In the genomic region with DNA sequence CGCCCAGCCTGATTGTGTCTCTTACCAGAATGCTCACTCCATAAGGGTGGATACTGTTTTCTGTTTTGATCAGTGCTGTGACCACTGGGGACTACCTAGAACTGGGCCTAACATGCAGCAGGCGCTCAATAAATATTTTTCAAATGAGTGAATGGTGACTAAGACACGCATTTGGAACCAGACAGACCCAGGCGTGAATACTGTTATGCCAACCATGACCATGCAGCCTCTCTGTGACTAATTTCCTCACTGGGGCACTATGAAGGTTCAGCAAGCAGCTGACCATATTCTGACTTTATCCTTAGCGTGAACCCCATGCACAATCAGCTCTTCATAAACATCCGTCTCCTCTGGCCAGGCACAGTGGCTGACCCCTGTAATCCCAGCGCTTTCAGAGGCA, we compare ENCODE assay signal across 1 cellular context.
A peak's percentile ranks its signal among the peaks of the same experiment; 100 is the strongest.
TF ChIP-seq lines count a peak whose summit lies in the region.

No MANE protein-coding gene starts in this region.

TF ChIP-seq in SK-N-SH, 30 proteins besides CTCF, POLR2A, EP300 and RAD21 (continued from another document):
- TF ChIP-seq, protein P1, sequence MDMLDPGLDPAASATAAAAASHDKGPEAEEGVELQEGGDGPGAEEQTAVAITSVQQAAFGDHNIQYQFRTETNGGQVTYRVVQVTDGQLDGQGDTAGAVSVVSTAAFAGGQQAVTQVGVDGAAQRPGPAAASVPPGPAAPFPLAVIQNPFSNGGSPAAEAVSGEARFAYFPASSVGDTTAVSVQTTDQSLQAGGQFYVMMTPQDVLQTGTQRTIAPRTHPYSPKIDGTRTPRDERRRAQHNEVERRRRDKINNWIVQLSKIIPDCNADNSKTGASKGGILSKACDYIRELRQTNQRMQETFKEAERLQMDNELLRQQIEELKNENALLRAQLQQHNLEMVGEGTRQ (IDR thresholded peaks at IDR 0.05; ENCODE audit: borderline replicate concordance, low read depth, low read length): no peak
- TF ChIP-seq MXI1 (IDR thresholded peaks at IDR 0.05; ENCODE audit: low read depth, low read length) (no peak), FOXM1 (IDR thresholded peaks at IDR 0.05; ENCODE audit: low read depth) (no peak), YY1 (IDR thresholded peaks at IDR 0.05; ENCODE audit: low read depth) (no peak), NRF1 (IDR thresholded peaks at IDR 0.05; ENCODE audit: low read depth, low read length) (no peak), TAF1 (IDR thresholded peaks at IDR 0.05; ENCODE audit: borderline replicate concordance, low read depth, low read length) (no peak), EZH2phosphoT487 (IDR thresholded peaks at IDR 0.05; ENCODE audit: borderline replicate concordance, low read depth) (no peak), RCOR1 (IDR thresholded peaks at IDR 0.05; ENCODE audit: low read length) (no peak), TEAD4 (IDR thresholded peaks at IDR 0.05; ENCODE audit: borderline replicate concordance, insufficient read depth) (no peak), GABPA (IDR thresholded peaks at IDR 0.05; ENCODE audit: low read depth) (no peak), RXRA (IDR thresholded peaks at IDR 0.05; ENCODE audit: borderline replicate concordance, low read depth) (peak; percentile 92), TCF12 (IDR thresholded peaks at IDR 0.05) (peak; percentile 79), RFX5 (IDR thresholded peaks at IDR 0.05; ENCODE audit: low read length) (no peak), ELF1 (IDR thresholded peaks at IDR 0.05) (no peak), MEF2A (IDR thresholded peaks at IDR 0.05; ENCODE audit: borderline replicate concordance, low read depth) (no peak), GATA2 (CRISPR knock-in tag; IDR thresholded peaks at IDR 0.05) (no peak), CHD2 (IDR thresholded peaks at IDR 0.05; ENCODE audit: low read length, partially characterized antibody) (no peak)
- TF ChIP-seq, protein P2, sequence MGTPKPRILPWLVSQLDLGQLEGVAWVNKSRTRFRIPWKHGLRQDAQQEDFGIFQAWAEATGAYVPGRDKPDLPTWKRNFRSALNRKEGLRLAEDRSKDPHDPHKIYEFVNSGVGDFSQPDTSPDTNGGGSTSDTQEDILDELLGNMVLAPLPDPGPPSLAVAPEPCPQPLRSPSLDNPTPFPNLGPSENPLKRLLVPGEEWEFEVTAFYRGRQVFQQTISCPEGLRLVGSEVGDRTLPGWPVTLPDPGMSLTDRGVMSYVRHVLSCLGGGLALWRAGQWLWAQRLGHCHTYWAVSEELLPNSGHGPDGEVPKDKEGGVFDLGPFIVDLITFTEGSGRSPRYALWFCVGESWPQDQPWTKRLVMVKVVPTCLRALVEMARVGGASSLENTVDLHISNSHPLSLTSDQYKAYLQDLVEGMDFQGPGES (IDR thresholded peaks at IDR 0.05; ENCODE audit: low read depth, low read length): no peak
- TF ChIP-seq, protein P3, sequence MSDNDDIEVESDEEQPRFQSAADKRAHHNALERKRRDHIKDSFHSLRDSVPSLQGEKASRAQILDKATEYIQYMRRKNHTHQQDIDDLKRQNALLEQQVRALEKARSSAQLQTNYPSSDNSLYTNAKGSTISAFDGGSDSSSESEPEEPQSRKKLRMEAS (IDR thresholded peaks at IDR 0.05; ENCODE audit: low read depth): peak; percentile 64
- TF ChIP-seq, protein P4, sequence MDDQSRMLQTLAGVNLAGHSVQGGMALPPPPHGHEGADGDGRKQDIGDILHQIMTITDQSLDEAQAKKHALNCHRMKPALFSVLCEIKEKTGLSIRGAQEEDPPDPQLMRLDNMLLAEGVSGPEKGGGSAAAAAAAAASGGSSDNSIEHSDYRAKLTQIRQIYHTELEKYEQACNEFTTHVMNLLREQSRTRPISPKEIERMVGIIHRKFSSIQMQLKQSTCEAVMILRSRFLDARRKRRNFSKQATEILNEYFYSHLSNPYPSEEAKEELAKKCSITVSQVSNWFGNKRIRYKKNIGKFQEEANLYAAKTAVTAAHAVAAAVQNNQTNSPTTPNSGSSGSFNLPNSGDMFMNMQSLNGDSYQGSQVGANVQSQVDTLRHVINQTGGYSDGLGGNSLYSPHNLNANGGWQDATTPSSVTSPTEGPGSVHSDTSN (IDR thresholded peaks at IDR 0.05): peak; percentile 49
- TF ChIP-seq, protein P5, sequence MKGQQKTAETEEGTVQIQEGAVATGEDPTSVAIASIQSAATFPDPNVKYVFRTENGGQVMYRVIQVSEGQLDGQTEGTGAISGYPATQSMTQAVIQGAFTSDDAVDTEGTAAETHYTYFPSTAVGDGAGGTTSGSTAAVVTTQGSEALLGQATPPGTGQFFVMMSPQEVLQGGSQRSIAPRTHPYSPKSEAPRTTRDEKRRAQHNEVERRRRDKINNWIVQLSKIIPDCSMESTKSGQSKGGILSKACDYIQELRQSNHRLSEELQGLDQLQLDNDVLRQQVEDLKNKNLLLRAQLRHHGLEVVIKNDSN (IDR thresholded peaks at IDR 0.05; ENCODE audit: borderline replicate concordance, low read depth): no peak
- TF ChIP-seq, protein P6, sequence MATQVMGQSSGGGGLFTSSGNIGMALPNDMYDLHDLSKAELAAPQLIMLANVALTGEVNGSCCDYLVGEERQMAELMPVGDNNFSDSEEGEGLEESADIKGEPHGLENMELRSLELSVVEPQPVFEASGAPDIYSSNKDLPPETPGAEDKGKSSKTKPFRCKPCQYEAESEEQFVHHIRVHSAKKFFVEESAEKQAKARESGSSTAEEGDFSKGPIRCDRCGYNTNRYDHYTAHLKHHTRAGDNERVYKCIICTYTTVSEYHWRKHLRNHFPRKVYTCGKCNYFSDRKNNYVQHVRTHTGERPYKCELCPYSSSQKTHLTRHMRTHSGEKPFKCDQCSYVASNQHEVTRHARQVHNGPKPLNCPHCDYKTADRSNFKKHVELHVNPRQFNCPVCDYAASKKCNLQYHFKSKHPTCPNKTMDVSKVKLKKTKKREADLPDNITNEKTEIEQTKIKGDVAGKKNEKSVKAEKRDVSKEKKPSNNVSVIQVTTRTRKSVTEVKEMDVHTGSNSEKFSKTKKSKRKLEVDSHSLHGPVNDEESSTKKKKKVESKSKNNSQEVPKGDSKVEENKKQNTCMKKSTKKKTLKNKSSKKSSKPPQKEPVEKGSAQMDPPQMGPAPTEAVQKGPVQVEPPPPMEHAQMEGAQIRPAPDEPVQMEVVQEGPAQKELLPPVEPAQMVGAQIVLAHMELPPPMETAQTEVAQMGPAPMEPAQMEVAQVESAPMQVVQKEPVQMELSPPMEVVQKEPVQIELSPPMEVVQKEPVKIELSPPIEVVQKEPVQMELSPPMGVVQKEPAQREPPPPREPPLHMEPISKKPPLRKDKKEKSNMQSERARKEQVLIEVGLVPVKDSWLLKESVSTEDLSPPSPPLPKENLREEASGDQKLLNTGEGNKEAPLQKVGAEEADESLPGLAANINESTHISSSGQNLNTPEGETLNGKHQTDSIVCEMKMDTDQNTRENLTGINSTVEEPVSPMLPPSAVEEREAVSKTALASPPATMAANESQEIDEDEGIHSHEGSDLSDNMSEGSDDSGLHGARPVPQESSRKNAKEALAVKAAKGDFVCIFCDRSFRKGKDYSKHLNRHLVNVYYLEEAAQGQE (IDR thresholded peaks at IDR 0.05; ENCODE audit: low read depth, low read length): no peak
- TF ChIP-seq, protein P7, sequence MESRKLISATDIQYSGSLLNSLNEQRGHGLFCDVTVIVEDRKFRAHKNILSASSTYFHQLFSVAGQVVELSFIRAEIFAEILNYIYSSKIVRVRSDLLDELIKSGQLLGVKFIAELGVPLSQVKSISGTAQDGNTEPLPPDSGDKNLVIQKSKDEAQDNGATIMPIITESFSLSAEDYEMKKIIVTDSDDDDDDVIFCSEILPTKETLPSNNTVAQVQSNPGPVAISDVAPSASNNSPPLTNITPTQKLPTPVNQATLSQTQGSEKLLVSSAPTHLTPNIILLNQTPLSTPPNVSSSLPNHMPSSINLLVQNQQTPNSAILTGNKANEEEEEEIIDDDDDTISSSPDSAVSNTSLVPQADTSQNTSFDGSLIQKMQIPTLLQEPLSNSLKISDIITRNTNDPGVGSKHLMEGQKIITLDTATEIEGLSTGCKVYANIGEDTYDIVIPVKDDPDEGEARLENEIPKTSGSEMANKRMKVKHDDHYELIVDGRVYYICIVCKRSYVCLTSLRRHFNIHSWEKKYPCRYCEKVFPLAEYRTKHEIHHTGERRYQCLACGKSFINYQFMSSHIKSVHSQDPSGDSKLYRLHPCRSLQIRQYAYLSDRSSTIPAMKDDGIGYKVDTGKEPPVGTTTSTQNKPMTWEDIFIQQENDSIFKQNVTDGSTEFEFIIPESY (IDR thresholded peaks at IDR 0.05; ENCODE audit: borderline replicate concordance, low read depth): no peak
